In the genomic region with DNA sequence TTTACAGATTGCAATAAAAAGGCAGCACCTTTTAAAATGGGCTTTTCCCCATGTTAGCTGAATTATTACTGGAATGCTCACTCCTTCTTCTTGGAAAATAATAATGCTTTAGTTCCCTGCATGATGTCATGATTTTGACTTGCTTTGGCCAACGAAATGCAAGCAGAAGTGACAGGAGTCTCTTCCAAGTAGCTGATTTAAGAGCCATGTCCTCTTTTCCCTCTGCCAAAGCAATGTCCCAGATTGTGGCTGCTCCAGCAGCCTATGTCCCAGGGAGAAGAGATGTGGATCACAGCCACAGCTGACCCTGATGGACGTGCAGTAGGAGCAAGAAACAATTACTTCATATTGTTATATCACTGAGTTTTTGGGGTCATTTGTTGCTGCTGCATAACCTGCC, we compare ENCODE assay signal across 22 cellular contexts.
"Had no signal": no experiment of that assay in that cellular context is flagged by ENCODE, and none has a peak within 500 bp of the region (broad histone marks: within the 10 kb centered on the region; RNA-seq: fewer than 3 reads in every experiment).

No MANE protein-coding gene starts in this region.

- DNase-seq: KBM-7, NCI-H1092, NCI-H1105 treated with DMSO at 0.1 percent for 48 hours, NCI-H1417 treated with DMSO at 0.1 percent for 48 hours, NCI-H146, NCI-H1694 treated with DMSO at 0.1 percent for 48 hours, NCI-H1930, NCI-H2081, NCI-H2107, NCI-H226, NCI-H446, NCI-H510A, NCI-H524 treated with DMSO at 0.1 percent for 48 hours, NCI-H69, NCI-H774, RPMI8226, SHP77 treated with DMSO at 0.1 percent for 48 hours, SJCRH30 had no signal

- H3K9me3 ChIP-seq: SJCRH30 had no signal

- H3K27ac ChIP-seq: HL-60, SJCRH30 had no signal

- FAIRE-seq: HTR-8/SVneo, RCC 7860 had no signal

- H3K36me3 ChIP-seq: SJCRH30 had no signal

- ATAC-seq: SK-N-SH treated with all-trans-retinoic acid at 6 μM for 48 hours had no signal

- H3K4me1 ChIP-seq: SJCRH30 had no signal

- H3K27me3 ChIP-seq: SJCRH30 had no signal

- H3K4me3 ChIP-seq: SJCRH30 had no signal
